ENCODE assay signal across 12 cellular contexts in genomic region chr17:57010495-57010894, GRCh38. TPM values are rescaled to one million over a fixed set of nuclear protein-coding genes. Genes with fewer than 3 reads are reported as not detected.
DNase-seq lines count a peak whose midpoint lies in the region; ATAC-seq and TF ChIP-seq lines count a peak whose summit lies in the region.
"Had no signal": no experiment of that assay in that cellular context is flagged by ENCODE, and none has a peak within 500 bp of the region (broad histone marks: within the 10 kb centered on the region; RNA-seq: fewer than 3 reads in every experiment).

No MANE protein-coding gene starts in this region.

- no peak for TF ChIP-seq CTCF in osteoblast (IDR thresholded peaks at IDR 0.05; ENCODE audit: extremely low read depth, low read depth, low read length)

- H3K79me2 ChIP-seq in Karpas-422 (ENCODE audit: low read length): no peaks in the 10 kb centered on the region
- no peaks in the 10 kb centered on the region for H3K79me2 ChIP-seq in osteoblast (ENCODE audit: insufficient read depth, low read length)

- peaks cover 7% of the 10 kb centered on the region for H3K4me1 ChIP-seq in CD4-positive, CD25-positive, alpha-beta regulatory T cell (ENCODE audit: control insufficient read depth, insufficient read depth, low read length, poor library complexity, severe bottlenecking)
- H3K4me1 ChIP-seq in Karpas-422 (ENCODE audit: low read length) (peaks cover 7% of the 10 kb centered on the region), osteoblast (ENCODE audit: insufficient read depth, low read length) (no peaks in the 10 kb centered on the region)

- H3K9me2 ChIP-seq in Karpas-422 (replicated peaks; ENCODE audit: insufficient read depth, low read length): no peaks in the 10 kb centered on the region

- peak overlapping the region; percentile 49 for H3K4me3 ChIP-seq in CD4-positive, CD25-positive, alpha-beta regulatory T cell (ENCODE audit: low read depth, low read length)
- H3K4me3 ChIP-seq in Karpas-422 (ENCODE audit: low read length): 0 out of 2 replicates have a peak overlapping the region, but pooled peaks have one; percentile 31
- no peak overlapping the region for H3K4me3 ChIP-seq in osteoblast (ENCODE audit: insufficient read depth, low read length)
- H3K4me3 ChIP-seq: GM23248 had no signal

- H3K36me3 ChIP-seq in CD4-positive, CD25-positive, alpha-beta regulatory T cell (ENCODE audit: control insufficient read depth, insufficient read depth, low read length): no peaks in the 10 kb centered on the region
- H3K36me3 ChIP-seq in Karpas-422 (ENCODE audit: insufficient read depth, low read length) (0 out of 2 replicates have a peak, but pooled peaks cover 3% of the 10 kb centered on the region), osteoblast (ENCODE audit: insufficient read depth, low read length) (no peaks in the 10 kb centered on the region)

- peak in 1 of 2 donors; percentile 12 for ATAC-seq in CD4-positive, CD25-positive, alpha-beta regulatory T cell (ENCODE audit: low read depth in 2 of 2)
- ATAC-seq in central memory CD8-positive, alpha-beta T cell (replicated peaks; ENCODE audit: extremely low read depth, poor library complexity, severe bottlenecking): no peak
- no peak for ATAC-seq in GM18867 (IDR thresholded peaks at IDR 0.05; ENCODE audit: unreplicated experiment)

- H3K4me2 ChIP-seq in Karpas-422 (ENCODE audit: low read depth, low read length, poor library complexity, severe bottlenecking) (peak overlapping the region; percentile 49), osteoblast (ENCODE audit: insufficient read depth, low read length) (peak overlapping the region; percentile 58)

- no peak overlapping the region for H3K9ac ChIP-seq in Karpas-422 (ENCODE audit: low read length)
- H3K9ac ChIP-seq: GM23248 had no signal

- peaks cover 17% of the 10 kb centered on the region for H3K27me3 Mint-ChIP-seq in CD4-positive, CD25-positive, alpha-beta regulatory T cell
- peaks cover 14% of the 10 kb centered on the region for H3K27me3 Mint-ChIP-seq in central memory CD8-positive, alpha-beta T cell
- H3K27me3 Mint-ChIP-seq: activated naive CD8-positive, alpha-beta T cell treated with anti-CD3 and anti-CD28 coated beads for 36 hours had no signal

- peaks cover 5% of the 10 kb centered on the region for H3K36me3 Mint-ChIP-seq in CD4-positive, CD25-positive, alpha-beta regulatory T cell
- peaks cover 2% of the 10 kb centered on the region for H3K36me3 Mint-ChIP-seq in central memory CD8-positive, alpha-beta T cell (ENCODE audit: insufficient read depth)
- H3K36me3 Mint-ChIP-seq: activated naive CD8-positive, alpha-beta T cell treated with anti-CD3 and anti-CD28 coated beads for 36 hours had no signal

- H3K4me3 Mint-ChIP-seq in CD4-positive, CD25-positive, alpha-beta regulatory T cell: peak overlapping the region in 1 of 4 donors; percentile 54
- H3K4me3 Mint-ChIP-seq in central memory CD8-positive, alpha-beta T cell: peak overlapping the region; percentile 4

- H3K27ac Mint-ChIP-seq in CD4-positive, CD25-positive, alpha-beta regulatory T cell: peak overlapping the region in 1 of 3 donors; percentile 67
- no peak overlapping the region for H3K27ac Mint-ChIP-seq in central memory CD8-positive, alpha-beta T cell (ENCODE audit: low read depth)
- H3K27ac Mint-ChIP-seq: activated naive CD8-positive, alpha-beta T cell treated with anti-CD3 and anti-CD28 coated beads for 36 hours had no signal

- H3K4me1 Mint-ChIP-seq in CD4-positive, CD25-positive, alpha-beta regulatory T cell: peaks cover 5 to 7% (median 6%) of the 10 kb centered on the region in 4 donors
- peaks cover 11% of the 10 kb centered on the region for H3K4me1 Mint-ChIP-seq in central memory CD8-positive, alpha-beta T cell

- DNase-seq in CD4-positive, CD25-positive, alpha-beta regulatory T cell: no peak
- DNase-seq in Karpas-422: no peak
- no peak for DNase-seq in central memory CD8-positive, alpha-beta T cell (ENCODE audit: low spot score in 2 of 2)
- DNase-seq in osteoblast (ENCODE audit: insufficient read length, low spot score, missing footprints): no peak
- no peak for DNase-seq in DMS 273 treated with DMSO at 0.1 percent for 48 hours (lab: John Stamatoyannopoulos, UW)
- DNase-seq in NCI-H510A treated with DMSO at 0.1 percent for 48 hours (lab: John Stamatoyannopoulos, UW): no peak
- DNase-seq in RPMI8226: no peak
- DNase-seq: occipital lobe had no signal

- H3K9me3 Mint-ChIP-seq in CD4-positive, CD25-positive, alpha-beta regulatory T cell: no peaks in the 10 kb centered on the region
- H3K9me3 Mint-ChIP-seq in central memory CD8-positive, alpha-beta T cell: no peaks in the 10 kb centered on the region
- H3K9me3 Mint-ChIP-seq: activated naive CD8-positive, alpha-beta T cell treated with anti-CD3 and anti-CD28 coated beads for 36 hours had no signal

- H3K9me3 ChIP-seq in CD4-positive, CD25-positive, alpha-beta regulatory T cell (ENCODE audit: control insufficient read depth in 2 of 2, low read length in 2 of 2): no peaks in the 10 kb centered on the region
- no peaks in the 10 kb centered on the region for H3K9me3 ChIP-seq in Karpas-422 (ENCODE audit: low read length)
- H3K9me3 ChIP-seq in osteoblast (ENCODE audit: low read depth, low read length): no peaks in the 10 kb centered on the region

- H3K27ac ChIP-seq in CD4-positive, CD25-positive, alpha-beta regulatory T cell (ENCODE audit: insufficient read depth, low read length, poor library complexity, severe bottlenecking): no peak overlapping the region
- H3K27ac ChIP-seq in Karpas-422 (ENCODE audit: low read length): no peak overlapping the region
- H3K27ac ChIP-seq in osteoblast (ENCODE audit: low read depth, low read length): no peak overlapping the region
- H3K27ac ChIP-seq: GM23248, VCaP had no signal

- H2AFZ ChIP-seq in Karpas-422 (ENCODE audit: low read length) (peak overlapping the region; percentile 71; the same call in 1 of the 2 replicates), osteoblast (ENCODE audit: low read length) (no peak overlapping the region)

- H4K20me1 ChIP-seq in Karpas-422 (ENCODE audit: insufficient read depth, low read depth, low read length): no peaks in the 10 kb centered on the region
- H4K20me1 ChIP-seq in osteoblast (ENCODE audit: insufficient read depth, low read length): no peaks in the 10 kb centered on the region

- H3K27me3 ChIP-seq in CD4-positive, CD25-positive, alpha-beta regulatory T cell (ENCODE audit: control insufficient read depth, insufficient read depth, low read length): no peaks in the 10 kb centered on the region
- H3K27me3 ChIP-seq in Karpas-422 (ENCODE audit: low read length) (no peaks in the 10 kb centered on the region), osteoblast (ENCODE audit: insufficient read depth, low read length) (no peaks in the 10 kb centered on the region)

RNA-seq across cellular contexts. Expression of gene SCPEP1, which starts 32.6 kb away (rescaled TPM):
- 14.5 TPM for total RNA-seq in CD4-positive, CD25-positive, alpha-beta regulatory T cell
- 10 to 100 TPM; 18.9 to 24.9 (median 23.3) TPM for polyA plus RNA-seq in CD4-positive, CD25-positive, alpha-beta regulatory T cell
- total RNA-seq in Karpas-422 (2014; rRNA removed; shearing (Covaris generic); ENCODE audit: low replicate concordance): 22.2 and 25.8 TPM in 2 replicates
- 73.8 and 79.9 TPM in 2 replicates for total RNA-seq in osteoblast

RNA-seq across cellular contexts. Expression of gene COIL, which starts 49.6 kb away (rescaled TPM):
- total RNA-seq in CD4-positive, CD25-positive, alpha-beta regulatory T cell: 19.3 TPM
- 10 to 100 TPM; 15.4 to 21.4 (median 17.9) TPM for polyA plus RNA-seq in CD4-positive, CD25-positive, alpha-beta regulatory T cell
- 14.6 and 16.4 TPM in 2 replicates for total RNA-seq in Karpas-422 (2014; rRNA removed; shearing (Covaris generic); ENCODE audit: low replicate concordance)
- 11.2 and 11.9 TPM in 2 replicates for total RNA-seq in osteoblast
